20 cellular contexts compared by ENCODE assay signal in genomic region chr2:120944575-120944974, GRCh38.
DNase-seq lines count a peak whose midpoint lies in the region; ATAC-seq, FAIRE-seq and TF ChIP-seq lines count a peak whose summit lies in the region.
"Had no signal": no experiment of that assay in that cellular context is flagged by ENCODE, and none has a peak within 500 bp of the region (broad histone marks: within the 10 kb centered on the region; RNA-seq: fewer than 3 reads in every experiment).

No MANE protein-coding gene starts in this region.

- no peak for TF ChIP-seq EP300 in HepG2 (IDR thresholded peaks at IDR 0.05; ENCODE audit: low read depth in 2 of 2, low read length in 2 of 2)
- TF ChIP-seq EP300 in HepG2 (CRISPR knock-in tag; IDR thresholded peaks at IDR 0.05; ENCODE audit: borderline replicate concordance), result no peak

- intact Hi-C loops in HepG2 (cut with micrococcal nuclease; ENCODE audit: unreplicated experiment) (no loop called here), right lobe of liver (cut with DNase I) (no loop called here), colonic mucosa (cut with DNase I) (loop anchor here (10.0 kb wide), 1 partner anchor 210 kb away; the partner anchor contains the start of gene GLI2)
- intact Hi-C loops in activated T-helper 1 cell treated with anti-CD3 and anti-CD28 coated beads, Interleukin-12 subunit alpha, Interleukin-12 subunit beta, Interleukin-2, Interleukin-4 antibody, amounts not matched to agents 30 ng/mL and 10 ng/mL and 1 ng/mL, durations not matched to agents 14 hours and 24 hours and 36 hours (cut with micrococcal nuclease), result no loop called here

- no peak overlapping the region for H3K4me3 Mint-ChIP-seq in neural progenitor cell
- H3K4me3 Mint-ChIP-seq in activated T-helper 1 cell treated with anti-CD3 and anti-CD28 coated beads, Interleukin-12 subunit alpha, Interleukin-12 subunit beta, Interleukin-2, Interleukin-4 antibody, amounts not matched to agents 30 ng/mL and 10 ng/mL and 1 ng/mL, durations not matched to agents 14 hours and 24 hours and 36 hours, result no peak overlapping the region
- H3K4me3 Mint-ChIP-seq: CD4-positive, alpha-beta memory T cell; GM23338; H9 had no signal

- no peaks in the 10 kb centered on the region for H3K36me3 ChIP-seq in HepG2 (replicated peaks in 1 of 2; ENCODE audit: control insufficient read depth in 1 of 2, insufficient read depth in 2 of 2, low read length in 2 of 2)
- no peaks in the 10 kb centered on the region for H3K36me3 ChIP-seq in right lobe of liver
- H3K36me3 ChIP-seq in neural progenitor cell, result no peaks in the 10 kb centered on the region
- no peaks in the 10 kb centered on the region for H3K36me3 ChIP-seq in colonic mucosa

- H3K9ac ChIP-seq in HepG2 (ENCODE audit: insufficient read depth, low read depth, low read length) (no peak overlapping the region), neural progenitor cell (no peak overlapping the region), colonic mucosa (ENCODE audit: low read depth in 2 of 2, low read length in 2 of 2) (no peak overlapping the region)

- H3K79me2 ChIP-seq in HepG2 (ENCODE audit: insufficient read depth, low read length), result no peaks in the 10 kb centered on the region
- peaks cover 5% of the 10 kb centered on the region for H3K79me2 ChIP-seq in neural progenitor cell (ENCODE audit: low read depth)

- WGBS in HepG2 (ENCODE audit: low lambda C conversion rate), result 48% methylated on average over 7 of the region's 8 CpGs
- WGBS in right lobe of liver (ENCODE audit: insufficient coverage, low coverage, low lambda C conversion rate, missing lambda C conversion rate), result 84% methylated on average over 3 of the region's 8 CpGs

- peaks cover 4 to 36% of the 10 kb centered on the region in 2 experiments; a peak in 3 of 5 replicates for H3K27me3 ChIP-seq in HepG2 (ENCODE audit: control insufficient read depth in 1 of 2, insufficient read depth in 2 of 2, low read length in 2 of 2)
- H3K27me3 ChIP-seq in right lobe of liver, result no peaks in the 10 kb centered on the region
- H3K27me3 ChIP-seq in neural progenitor cell, result no peaks in the 10 kb centered on the region
- H3K27me3 ChIP-seq in colonic mucosa, result no peaks in the 10 kb centered on the region

- DNase-seq in HepG2 (ENCODE audit: low spot score) (no peak), right lobe of liver (no peak), RWPE1 (ENCODE audit: low spot score) (no peak), neural progenitor cell (ENCODE audit: low spot score) (no peak), colonic mucosa (no peak), KBM-7 (no peak)
- no peak for DNase-seq in activated T-helper 1 cell treated with anti-CD3 and anti-CD28 coated beads, Interleukin-12 subunit alpha, Interleukin-12 subunit beta, Interleukin-2, Interleukin-4 antibody, amounts not matched to agents 30 ng/mL and 10 ng/mL and 1 ng/mL, durations not matched to agents 14 hours and 24 hours and 36 hours (ENCODE audit: low spot score)
- DNase-seq: 8988T; C1 segment of cervical spinal cord; Calu3; CD4-positive, alpha-beta memory T cell; COR-L47; DMS53; DMS79 treated with DMSO at 0.1 percent for 48 hours; GF-D8; H9 had no signal

- POLR2A ChIA-PET in HepG2 (lab: Yijun Ruan, JAX) (no interaction called here), RWPE1 (lab: Yijun Ruan, JAX; ENCODE audit: low non-redundant PET) (no interaction called here)

- no peaks in the 10 kb centered on the region for H3K9me3 ChIP-seq in HepG2 (ENCODE audit: low read length)
- no peaks in the 10 kb centered on the region for H3K9me3 ChIP-seq in right lobe of liver
- H3K9me3 ChIP-seq in neural progenitor cell (ENCODE audit: low read depth), result no peaks in the 10 kb centered on the region
- H3K9me3 ChIP-seq in colonic mucosa, result no peaks in the 10 kb centered on the region

- TF ChIP-seq CTCF in HepG2 (CRISPR knock-in tag; IDR thresholded peaks at IDR 0.05) (no peak), right lobe of liver (IDR thresholded peaks at IDR 0.05) (no peak), RWPE1 (conservative IDR thresholded peaks at IDR 0.05; ENCODE audit: low read depth) (no peak), neural progenitor cell (IDR thresholded peaks at IDR 0.05) (no peak), colonic mucosa (IDR thresholded peaks at IDR 0.05) (no peak)

- CTCF ChIA-PET in HepG2 (lab: Yijun Ruan, JAX; ENCODE audit: low intra/inter-chr PET ratio, low total read pairs) (no interaction called here), RWPE1 (lab: Yijun Ruan, JAX) (no interaction called here)

- no peak for ATAC-seq in HepG2
- ATAC-seq in right lobe of liver, result no peak
- ATAC-seq: GM23338, HCT116 had no signal

- no peaks in the 10 kb centered on the region for H3F3A ChIP-seq in neural progenitor cell (ENCODE audit: low read depth)

- BruUV-seq in HepG2 (replicated peaks; lab: Mats Ljungman, UMichigan), result no TSS peak

- H3K4me1 Mint-ChIP-seq in neural progenitor cell, result peaks cover 51% of the 10 kb centered on the region
- H3K4me1 Mint-ChIP-seq in activated T-helper 1 cell treated with anti-CD3 and anti-CD28 coated beads, Interleukin-12 subunit alpha, Interleukin-12 subunit beta, Interleukin-2, Interleukin-4 antibody, amounts not matched to agents 30 ng/mL and 10 ng/mL and 1 ng/mL, durations not matched to agents 14 hours and 24 hours and 36 hours (ENCODE audit: low read depth), result no peaks in the 10 kb centered on the region

- H3K4me3 ChIP-seq in HepG2 (replicated peaks in 1 of 3; ENCODE audit: insufficient read depth in 1 of 3, low read depth in 2 of 3, low read length in 3 of 3), result no peak overlapping the region
- H3K4me3 ChIP-seq in right lobe of liver, result no peak overlapping the region
- no peak overlapping the region for H3K4me3 ChIP-seq in neural progenitor cell
- H3K4me3 ChIP-seq in colonic mucosa, result no peak overlapping the region
- H3K4me3 ChIP-seq: GM23338 had no signal

- in situ Hi-C loops in HepG2 (cut with HindIII; ENCODE audit: extremely low pct_ligation_motif_present, low pct_unique_long_range_greater_than_20kb) (no loop called here), KBM-7 (cut with MboI; ENCODE audit: low pct_unique_long_range_greater_than_20kb, low sequenced_read_pairs) (no loop called here)

- H3K36me3 Mint-ChIP-seq in neural progenitor cell, result peaks cover 17% of the 10 kb centered on the region
- no peaks in the 10 kb centered on the region for H3K36me3 Mint-ChIP-seq in activated T-helper 1 cell treated with anti-CD3 and anti-CD28 coated beads, Interleukin-12 subunit alpha, Interleukin-12 subunit beta, Interleukin-2, Interleukin-4 antibody, amounts not matched to agents 30 ng/mL and 10 ng/mL and 1 ng/mL, durations not matched to agents 14 hours and 24 hours and 36 hours (ENCODE audit: low read depth)
- H3K36me3 Mint-ChIP-seq: CD4-positive, alpha-beta memory T cell had no signal

- no peaks in the 10 kb centered on the region for H3K9me3 Mint-ChIP-seq in neural progenitor cell
- no peaks in the 10 kb centered on the region for H3K9me3 Mint-ChIP-seq in activated T-helper 1 cell treated with anti-CD3 and anti-CD28 coated beads, Interleukin-12 subunit alpha, Interleukin-12 subunit beta, Interleukin-2, Interleukin-4 antibody, amounts not matched to agents 30 ng/mL and 10 ng/mL and 1 ng/mL, durations not matched to agents 14 hours and 24 hours and 36 hours
- H3K9me3 Mint-ChIP-seq: H9 had no signal

- H2AFZ ChIP-seq in HepG2 (ENCODE audit: low read length) (no peak overlapping the region), neural progenitor cell (replicated peaks) (no peak overlapping the region)
- H2AFZ ChIP-seq: GM23338 had no signal

- H3K27ac ChIP-seq in HepG2 (ENCODE audit: extremely low read length, insufficient read depth, low read length) (no peak overlapping the region), right lobe of liver (no peak overlapping the region), RWPE1 (peak overlapping the region; percentile 75), neural progenitor cell (no peak overlapping the region), colonic mucosa (no peak overlapping the region)

- peaks cover 3% of the 10 kb centered on the region for H3K27me3 Mint-ChIP-seq in neural progenitor cell (ENCODE audit: insufficient read depth, low read depth)
- no peaks in the 10 kb centered on the region for H3K27me3 Mint-ChIP-seq in activated T-helper 1 cell treated with anti-CD3 and anti-CD28 coated beads, Interleukin-12 subunit alpha, Interleukin-12 subunit beta, Interleukin-2, Interleukin-4 antibody, amounts not matched to agents 30 ng/mL and 10 ng/mL and 1 ng/mL, durations not matched to agents 14 hours and 24 hours and 36 hours (ENCODE audit: insufficient read depth)
- H3K27me3 Mint-ChIP-seq: CD4-positive, alpha-beta memory T cell had no signal

- peaks cover 32% of the 10 kb centered on the region for H3K4me1 ChIP-seq in HepG2 (ENCODE audit: insufficient read depth, low read length)
- H3K4me1 ChIP-seq in right lobe of liver, result no peaks in the 10 kb centered on the region
- H3K4me1 ChIP-seq in neural progenitor cell, result peaks cover 7% of the 10 kb centered on the region
- no peaks in the 10 kb centered on the region for H3K4me1 ChIP-seq in colonic mucosa

- no peak for FAIRE-seq in HepG2 (lab: Jason Lieb, UNC)
- FAIRE-seq: GM12891, GM18507 had no signal

- peak overlapping the region; percentile 37 for H3K27ac Mint-ChIP-seq in neural progenitor cell
- no peak overlapping the region for H3K27ac Mint-ChIP-seq in activated T-helper 1 cell treated with anti-CD3 and anti-CD28 coated beads, Interleukin-12 subunit alpha, Interleukin-12 subunit beta, Interleukin-2, Interleukin-4 antibody, amounts not matched to agents 30 ng/mL and 10 ng/mL and 1 ng/mL, durations not matched to agents 14 hours and 24 hours and 36 hours

- TF ChIP-seq POLR2A in HepG2 (IDR thresholded peaks at IDR 0.05; ENCODE audit: insufficient read depth in 1 of 2, low read depth in 2 of 2, low read length in 2 of 2) (no peak), right lobe of liver (IDR thresholded peaks at IDR 0.05) (no peak)

- H3K4me2 ChIP-seq in HepG2 (ENCODE audit: low read depth, low read length), result no peak overlapping the region
- no peak overlapping the region for H3K4me2 ChIP-seq in neural progenitor cell
- H3K4me2 ChIP-seq: GM23338 had no signal

- H4K20me1 ChIP-seq in HepG2 (ENCODE audit: insufficient read depth, low read length) (no peaks in the 10 kb centered on the region; the same call in 1 of the 2 replicates), neural progenitor cell (ENCODE audit: low read depth) (peaks cover 98% of the 10 kb centered on the region)

- no peak for TF ChIP-seq RAD21 in HepG2 (CRISPR knock-in tag; IDR thresholded peaks at IDR 0.05)

TF ChIP-seq in HepG2, 621 proteins besides CTCF, POLR2A, EP300 and RAD21 (continues in another document):
- peak; percentile 36; the same call in 1 of the 2 replicates for TF ChIP-seq ZNF629 (CRISPR knock-in tag; conservative IDR thresholded peaks at IDR 0.05)
